ENCODE assay signal across 8 cellular contexts in the genomic region with DNA sequence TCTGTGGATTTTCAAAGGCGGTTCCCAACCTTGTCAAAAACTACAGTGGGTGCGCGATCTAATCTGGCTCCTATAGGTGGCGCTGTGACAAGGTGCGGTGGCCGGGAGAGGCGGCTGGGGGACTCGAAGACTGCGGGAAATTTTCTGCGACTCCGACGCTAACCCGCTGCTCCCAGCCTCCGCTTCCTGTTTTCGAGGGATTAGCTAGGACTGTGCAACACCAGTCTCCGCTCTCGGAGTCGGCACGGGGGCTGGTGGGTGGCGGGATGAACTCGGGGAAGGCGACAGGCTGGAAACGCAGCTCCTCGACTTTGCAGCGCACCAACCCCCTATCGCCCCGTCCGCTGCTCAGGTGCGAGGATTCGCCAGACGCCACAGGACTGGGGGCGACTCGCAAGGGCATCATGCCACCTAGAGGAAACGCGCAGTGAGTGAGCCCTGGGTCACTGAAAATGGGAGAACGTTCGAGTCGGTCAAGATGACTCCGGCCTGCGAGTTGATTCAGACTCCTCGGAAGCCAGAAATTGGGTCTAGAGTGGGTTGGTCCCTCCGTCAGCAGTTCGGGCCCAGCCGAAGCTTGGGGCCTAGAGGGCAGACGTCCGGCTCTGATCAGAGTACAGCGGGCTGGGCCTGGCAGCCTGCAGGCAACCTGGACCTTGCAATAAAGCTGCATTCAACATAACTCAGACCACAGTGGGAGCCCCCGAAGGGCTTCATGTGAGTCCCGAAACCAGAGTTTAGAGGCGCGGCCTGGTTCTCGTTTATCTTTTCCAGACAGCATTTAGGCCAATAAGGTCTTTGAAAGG. TPM values are rescaled to one million over a fixed set of nuclear protein-coding genes. Genes with fewer than 3 reads are reported as not detected.
DNase-seq lines count a peak whose midpoint lies in the region; ATAC-seq and TF ChIP-seq lines count a peak whose summit lies in the region.

No MANE protein-coding gene starts in this region.

- no peak overlapping the region for H3K4me3 Mint-ChIP-seq in stimulated activated memory B cell treated with anti-CD40 and anti-IgM and Interleukin-4, amounts not matched to agents 10 μg/mL and 1 μg/mL and 100 μg/mL, for 72 hours

- H3K36me3 ChIP-seq in skeletal muscle tissue (ENCODE audit: control insufficient read depth in 3 of 3, insufficient read depth in 3 of 3, low read length in 3 of 3): no peaks in the 10 kb centered on the region

- no peak overlapping the region for H3K27ac ChIP-seq in skeletal muscle tissue (ENCODE audit: low read depth, low read length)

- H3K9me3 Mint-ChIP-seq in stimulated activated memory B cell treated with anti-CD40 and anti-IgM and Interleukin-4, amounts not matched to agents 10 μg/mL and 1 μg/mL and 100 μg/mL, for 72 hours: no peaks in the 10 kb centered on the region

- H3K4me1 ChIP-seq in skeletal muscle tissue (ENCODE audit: control insufficient read depth in 3 of 3, insufficient read depth in 3 of 3, low read length in 3 of 3): peaks cover 21 to 30% (median 21%) of the 10 kb centered on the region in 3 donors

- H3K9ac ChIP-seq in skeletal muscle tissue (ENCODE audit: low read depth in 1 of 3, low read length in 3 of 3): no peak overlapping the region

- peak; percentile 47 for TF ChIP-seq CTCF in fibroblast of mammary gland (conservative IDR thresholded peaks at IDR 0.05; ENCODE audit: control insufficient read depth, insufficient read depth, low read depth, low read length)

- peaks cover 7% of the 10 kb centered on the region for H3K4me1 Mint-ChIP-seq in stimulated activated memory B cell treated with anti-CD40 and anti-IgM and Interleukin-4, amounts not matched to agents 10 μg/mL and 1 μg/mL and 100 μg/mL, for 72 hours

- no peak for DNase-seq in Right ventricle myocardium superior
- no peak for DNase-seq in left cardiac atrium
- peak; percentile 25 for DNase-seq in OCI-M1 (lab: John Stamatoyannopoulos, UW)
- DNase-seq in fibroblast of mammary gland (ENCODE audit: low read depth): peak; percentile 19
- DNase-seq in NCI-H510A (lab: John Stamatoyannopoulos, UW): no peak

- H3K4me3 ChIP-seq in fibroblast of mammary gland (ENCODE audit: control insufficient read depth, low read depth, low read length) (no peak overlapping the region), skeletal muscle tissue (ENCODE audit: low read length in 3 of 3) (peak overlapping the region in 2 of 3 donors; percentile 9 to 41)

- peaks cover 82% of the 10 kb centered on the region for H3K27me3 Mint-ChIP-seq in stimulated activated memory B cell treated with anti-CD40 and anti-IgM and Interleukin-4, amounts not matched to agents 10 μg/mL and 1 μg/mL and 100 μg/mL, for 72 hours

- H3K27me3 ChIP-seq in skeletal muscle tissue (ENCODE audit: control insufficient read depth in 3 of 3, insufficient read depth in 3 of 3, low read length in 3 of 3): peaks cover 93 to 97% (median 95%) of the 10 kb centered on the region in 3 donors

- no peaks in the 10 kb centered on the region for H3K9me3 ChIP-seq in skeletal muscle tissue (ENCODE audit: control insufficient read depth in 3 of 3, low read length in 3 of 3)

- peak; percentile 15 for ATAC-seq in Right ventricle myocardium superior (ENCODE audit: poor library complexity)
- no peak for ATAC-seq in left cardiac atrium
- ATAC-seq in GM18907 (IDR thresholded peaks at IDR 0.05; ENCODE audit: unreplicated experiment): no peak
- no peak for ATAC-seq in stimulated activated memory B cell treated with anti-CD40 and anti-IgM and Interleukin-4, amounts not matched to agents 10 μg/mL and 1 μg/mL and 100 μg/mL, for 72 hours

- no peak overlapping the region for H3K27ac Mint-ChIP-seq in stimulated activated memory B cell treated with anti-CD40 and anti-IgM and Interleukin-4, amounts not matched to agents 10 μg/mL and 1 μg/mL and 100 μg/mL, for 72 hours

- intact Hi-C loops in Right ventricle myocardium superior (cut with DNase I) (no loop called here), left cardiac atrium (cut with DNase I) (no loop called here)

- no peaks in the 10 kb centered on the region for H3K36me3 Mint-ChIP-seq in stimulated activated memory B cell treated with anti-CD40 and anti-IgM and Interleukin-4, amounts not matched to agents 10 μg/mL and 1 μg/mL and 100 μg/mL, for 72 hours

RNA-seq across cellular contexts. Expression of gene PAX9, which starts 5.5 kb away (rescaled TPM):
- total RNA-seq in Right ventricle myocardium superior (not detected), left cardiac atrium (not detected), skeletal muscle tissue (0.52 TPM)

Comparison
In these comparisons a context has a peak if more than half of its experiments do, and no peak if none do; other contexts are left out.
1. DNase-seq: peak in OCI-M1 (single experiment) and fibroblast of mammary gland (single experiment); none in Right ventricle myocardium superior (single experiment), left cardiac atrium (single experiment) and NCI-H510A (single experiment).